Comparison of ENCODE assay signal across 15 cellular contexts in the genomic region with DNA sequence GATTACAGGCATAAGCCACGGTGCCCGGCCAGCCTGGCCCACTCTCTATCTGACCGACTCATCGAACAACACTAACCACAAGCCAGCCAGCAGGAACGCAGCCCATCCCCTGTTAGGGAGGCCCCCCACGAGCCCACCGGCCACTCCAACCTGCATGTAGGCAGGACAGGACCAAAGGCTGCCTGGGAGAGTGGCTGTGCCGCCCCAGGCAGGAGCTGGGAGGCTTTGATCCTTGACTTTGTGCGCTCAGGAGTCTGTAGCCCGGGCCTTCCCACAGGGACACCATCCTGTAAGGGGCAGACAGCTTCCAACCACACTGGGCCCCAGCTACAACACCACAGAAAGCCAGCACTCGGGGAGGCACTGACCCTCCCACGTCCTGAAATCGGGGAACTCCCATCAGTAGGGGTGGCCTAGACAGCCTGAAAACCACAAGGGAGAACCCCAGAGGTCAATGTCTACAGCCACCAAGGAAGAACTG. TPM values are rescaled to one million over a fixed set of nuclear protein-coding genes. Genes with fewer than 3 reads are reported as not detected.
A peak's percentile ranks its signal among the peaks of the same experiment; 100 is the strongest.
DNase-seq lines count a peak whose midpoint lies in the region; ATAC-seq, FAIRE-seq and TF ChIP-seq lines count a peak whose summit lies in the region.
"Had no signal": no experiment of that assay in that cellular context is flagged by ENCODE, and none has a peak within 500 bp of the region (broad histone marks: within the 10 kb centered on the region; RNA-seq: fewer than 3 reads in every experiment).

No MANE protein-coding gene starts in this region.

- H3K4me3 Mint-ChIP-seq in glutamatergic neuron (ENCODE audit: unreplicated experiment), result no peak overlapping the region
- no peak overlapping the region for H3K4me3 Mint-ChIP-seq in activated CD4-positive, alpha-beta memory T cell treated with anti-CD3 and anti-CD28 coated beads for 36 hours
- H3K4me3 Mint-ChIP-seq: neural crest cell; stimulated activated naive CD8-positive, alpha-beta T cell treated with anti-CD3 and anti-CD28 coated beads, Interleukin-15, Interleukin-2, amounts not matched to agents 100 ng/mL and 50 ng/mL, for 24 hours had no signal

- 72 to 83% (median 78%) methylated on average over 13 of the region's 13 CpGs for WGBS in small intestine, 3 donors

- FAIRE-seq in small intestine (lab: Jason Lieb, UNC), result no peak

- H3K9me3 Mint-ChIP-seq in glutamatergic neuron (ENCODE audit: unreplicated experiment), result peaks cover 2% of the 10 kb centered on the region
- no peaks in the 10 kb centered on the region for H3K9me3 Mint-ChIP-seq in activated CD4-positive, alpha-beta memory T cell treated with anti-CD3 and anti-CD28 coated beads for 36 hours
- H3K9me3 Mint-ChIP-seq: neural crest cell; stimulated activated naive CD8-positive, alpha-beta T cell treated with anti-CD3 and anti-CD28 coated beads, Interleukin-15, Interleukin-2, amounts not matched to agents 100 ng/mL and 50 ng/mL, for 24 hours had no signal

- DNase-seq in glutamatergic neuron (peak; percentile 12), small intestine (no peak), hypothalamus (lab: John Stamatoyannopoulos, UW) (no peak)
- DNase-seq in activated CD4-positive, alpha-beta memory T cell treated with anti-CD3 and anti-CD28 coated beads for 36 hours, result no peak
- DNase-seq: activated naive CD4-positive, alpha-beta T cell; DMS79; uterus had no signal

- no peaks in the 10 kb centered on the region for H3K9me3 ChIP-seq in small intestine (ENCODE audit: control insufficient read depth, low read depth)
- H3K9me3 ChIP-seq: SJSA1, uterus had no signal

- H3K27me3 Mint-ChIP-seq in glutamatergic neuron (ENCODE audit: unreplicated experiment), result peaks cover 8% of the 10 kb centered on the region
- peaks cover 7% of the 10 kb centered on the region for H3K27me3 Mint-ChIP-seq in activated CD4-positive, alpha-beta memory T cell treated with anti-CD3 and anti-CD28 coated beads for 36 hours

- H3K27ac ChIP-seq in small intestine (ENCODE audit: low read depth in 1 of 2, low read length in 1 of 2), result no peak overlapping the region
- H3K27ac ChIP-seq: SJSA1, uterus had no signal

- intact Hi-C loops in activated CD4-positive, alpha-beta memory T cell treated with anti-CD3 and anti-CD28 coated beads for 36 hours (cut with micrococcal nuclease), result no loop called here

- CTCF ChIA-PET in activated CD4-positive, alpha-beta memory T cell treated with anti-CD3 and anti-CD28 coated beads for 36 hours (lab: Charles Lee), result no interaction called here

- H3K4me1 Mint-ChIP-seq in glutamatergic neuron (ENCODE audit: low read depth, unreplicated experiment), result peaks cover 2% of the 10 kb centered on the region
- no peaks in the 10 kb centered on the region for H3K4me1 Mint-ChIP-seq in activated CD4-positive, alpha-beta memory T cell treated with anti-CD3 and anti-CD28 coated beads for 36 hours (ENCODE audit: low read depth)

- no peaks in the 10 kb centered on the region for H3K36me3 Mint-ChIP-seq in glutamatergic neuron (ENCODE audit: unreplicated experiment)
- no peaks in the 10 kb centered on the region for H3K36me3 Mint-ChIP-seq in activated CD4-positive, alpha-beta memory T cell treated with anti-CD3 and anti-CD28 coated beads for 36 hours

- H3K4me1 ChIP-seq in small intestine (ENCODE audit: control insufficient read depth in 2 of 2, insufficient read depth in 1 of 2, low read depth in 1 of 2, low read length in 1 of 2), result no peaks in the 10 kb centered on the region
- H3K4me1 ChIP-seq: SJSA1, uterus had no signal

- TF ChIP-seq CTCF in glutamatergic neuron (IDR thresholded peaks at IDR 0.05; ENCODE audit: partially characterized antibody, unreplicated experiment), result no peak

- H3K27me3 ChIP-seq in small intestine (ENCODE audit: control insufficient read depth in 2 of 2, insufficient read depth in 2 of 2, low read length in 2 of 2), result no peaks in the 10 kb centered on the region
- H3K27me3 ChIP-seq: dorsolateral prefrontal cortex, SJSA1, uterus had no signal

- H3K4me3 ChIP-seq in small intestine (ENCODE audit: low read depth in 1 of 2, low read length in 2 of 2), result no peak overlapping the region
- H3K4me3 ChIP-seq: dorsolateral prefrontal cortex, SJSA1, uterus had no signal

- peak; percentile 81 for ATAC-seq in GM18511 (IDR thresholded peaks at IDR 0.05; ENCODE audit: unreplicated experiment)
- ATAC-seq in GM21367 (IDR thresholded peaks at IDR 0.05; ENCODE audit: unreplicated experiment), result peak; percentile 56
- ATAC-seq in HG02938 (IDR thresholded peaks at IDR 0.05; ENCODE audit: unreplicated experiment), result peak; percentile 64
- ATAC-seq in GM18873 (IDR thresholded peaks at IDR 0.05; ENCODE audit: low FRiP score, unreplicated experiment), result no peak

- POLR2A ChIA-PET in activated CD4-positive, alpha-beta memory T cell treated with anti-CD3 and anti-CD28 coated beads for 36 hours (lab: Charles Lee), result no interaction called here

- no peaks in the 10 kb centered on the region for H3K36me3 ChIP-seq in small intestine (ENCODE audit: control insufficient read depth in 2 of 2, insufficient read depth in 2 of 2, low read length in 2 of 2)
- H3K36me3 ChIP-seq: SJSA1, uterus had no signal

- H3K27ac Mint-ChIP-seq in glutamatergic neuron (ENCODE audit: unreplicated experiment), result no peak overlapping the region
- H3K27ac Mint-ChIP-seq in activated CD4-positive, alpha-beta memory T cell treated with anti-CD3 and anti-CD28 coated beads for 36 hours, result no peak overlapping the region
- H3K27ac Mint-ChIP-seq: stimulated activated naive CD8-positive, alpha-beta T cell treated with anti-CD3 and anti-CD28 coated beads, Interleukin-15, Interleukin-2, amounts not matched to agents 100 ng/mL and 50 ng/mL, for 24 hours had no signal

RNA-seq across cellular contexts. Expression of gene GRID1, which starts 29.4 kb away (rescaled TPM):
- 8.0 TPM for total RNA-seq in glutamatergic neuron (ENCODE audit: unreplicated experiment)
- not detected for total RNA-seq in activated CD4-positive, alpha-beta memory T cell treated with anti-CD3 and anti-CD28 coated beads for 36 hours
- polyA plus RNA-seq in small intestine, result 1 to 10 TPM in 1 of 3 donors, under 1 TPM in 1, not detected in 1; 0.27 to 1.1 TPM
